Comparison of ENCODE assay signal across 9 cellular contexts in the genomic region with DNA sequence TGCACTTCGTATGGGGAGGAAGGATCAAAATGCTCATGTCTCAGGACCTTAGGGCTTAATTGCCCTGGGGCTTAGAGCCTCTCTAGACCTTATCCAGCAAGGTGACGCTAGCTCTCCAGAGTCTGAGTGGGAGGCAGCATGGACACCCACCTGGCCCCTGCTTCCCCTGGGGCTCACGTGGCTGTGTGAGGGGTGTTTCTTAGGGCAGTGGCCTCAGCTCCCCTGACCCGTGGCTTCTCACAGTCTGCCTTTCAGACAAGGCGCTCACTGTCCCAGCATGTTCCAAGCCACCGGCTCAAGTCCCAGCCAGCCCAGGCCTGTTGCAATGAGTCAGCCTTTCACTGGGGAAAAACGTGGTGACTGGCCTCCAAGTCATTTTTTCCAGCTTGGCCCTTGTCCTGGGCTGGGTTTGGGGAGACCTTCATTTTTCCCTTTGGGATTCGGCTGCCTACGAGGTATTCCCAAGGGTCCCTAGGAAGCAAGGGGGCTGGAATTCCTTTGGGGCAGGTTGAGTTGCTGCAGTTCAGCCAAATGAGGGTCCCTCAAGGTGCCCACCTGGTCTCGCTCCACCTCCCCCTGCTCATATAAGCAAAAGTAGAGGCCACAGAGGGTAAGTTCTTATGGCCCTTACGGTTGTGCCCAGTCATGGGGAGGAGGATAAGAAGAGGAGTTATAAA. TPM values are rescaled to one million over a fixed set of nuclear protein-coding genes. Genes with fewer than 3 reads are reported as not detected.
DNase-seq lines count a peak whose midpoint lies in the region; ATAC-seq, FAIRE-seq and TF ChIP-seq lines count a peak whose summit lies in the region.
"Had no signal": no experiment of that assay in that cellular context is flagged by ENCODE, and none has a peak within 500 bp of the region (broad histone marks: within the 10 kb centered on the region; RNA-seq: fewer than 3 reads in every experiment).

No MANE protein-coding gene starts in this region.

- peaks cover 54% of the 10 kb centered on the region for H3K4me1 Mint-ChIP-seq in nephron progenitor cell

- intact Hi-C loops in endothelial cell of umbilical vein (cut with micrococcal nuclease): loop anchor here (2.0 kb wide), 1 partner anchor 22 kb away; no protein-coding TSS in a partner anchor

- H3K4me3 ChIP-seq in endothelial cell of umbilical vein (replicated peaks in 1 of 3; ENCODE audit: insufficient read depth in 1 of 3, low read depth in 1 of 3, low read length in 3 of 3) (no peak overlapping the region), HAP-1 (no peak overlapping the region)

- DNase-seq in LHCN-M2 (ENCODE audit: low read depth) (peak; percentile 94), endothelial cell of umbilical vein (ENCODE audit: low read depth, low spot score) (peak; percentile 63), nephron progenitor cell (peak; percentile 44), G401 (ENCODE audit: low spot score) (no peak), HAP-1 (ENCODE audit: low spot score in 2 of 2) (no peak), putamen (ENCODE audit: low spot score) (no peak)
- DNase-seq in central memory CD4-positive, alpha-beta T cell: no peak

- no peak overlapping the region for H3K4me2 ChIP-seq in endothelial cell of umbilical vein (ENCODE audit: insufficient read depth, low read length)

- H3K36me3 ChIP-seq in endothelial cell of umbilical vein (ENCODE audit: control insufficient read depth in 2 of 2, extremely low read depth in 1 of 2, insufficient read depth in 2 of 2, low read length in 2 of 2) (no peaks in the 10 kb centered on the region), HAP-1 (replicated peaks) (no peaks in the 10 kb centered on the region)

- in situ Hi-C loops in G401 (cut with HindIII; ENCODE audit: low sequenced_read_pairs) (no loop called here), HAP-1 (cut with MboI; ENCODE audit: low sequenced_read_pairs) (loop anchor here (25.0 kb wide), 1 partner anchor 683 kb away; a partner anchor contains a TSS)

- H3K36me3 Mint-ChIP-seq in nephron progenitor cell (ENCODE audit: low read depth): no peaks in the 10 kb centered on the region
- H3K36me3 Mint-ChIP-seq: memory B cell had no signal

- H3K9me3 Mint-ChIP-seq in nephron progenitor cell: no peaks in the 10 kb centered on the region
- H3K9me3 Mint-ChIP-seq: memory B cell had no signal

- peaks cover 22% of the 10 kb centered on the region for H3K4me1 ChIP-seq in endothelial cell of umbilical vein (ENCODE audit: control insufficient read depth, extremely low read depth, insufficient read depth, low read length)
- H3K4me1 ChIP-seq in HAP-1: peaks cover 15% of the 10 kb centered on the region

- no peaks in the 10 kb centered on the region for H3K79me2 ChIP-seq in endothelial cell of umbilical vein (ENCODE audit: control insufficient read depth, insufficient read depth, low read length)

- peak overlapping the region; percentile 74 for H3K27ac ChIP-seq in endothelial cell of umbilical vein (ENCODE audit: insufficient read depth, low read depth, low read length)

- H3K9me3 ChIP-seq in endothelial cell of umbilical vein (replicated peaks; ENCODE audit: control insufficient read depth, insufficient read depth, low read length) (no peaks in the 10 kb centered on the region), HAP-1 (no peaks in the 10 kb centered on the region)

- ATAC-seq in GM19395 (IDR thresholded peaks at IDR 0.05; ENCODE audit: unreplicated experiment): peak; percentile 47

- POLR2A ChIA-PET in endothelial cell of umbilical vein (lab: Charles Lee): interaction anchor here (1.5 kb wide), 1 partner anchor 16 kb away, joined by 3 read pairs; no protein-coding TSS in a partner anchor

- TSS peak; percentile 65 for BruUV-seq in endothelial cell of umbilical vein (replicated peaks; lab: Mats Ljungman, UMichigan)

- no peak for TF ChIP-seq POLR2A in endothelial cell of umbilical vein (IDR thresholded peaks at IDR 0.05; ENCODE audit: low read depth, low read length)

- H4K20me1 ChIP-seq in endothelial cell of umbilical vein (replicated peaks; ENCODE audit: control insufficient read depth, extremely low read depth, insufficient read depth, low read length): no peaks in the 10 kb centered on the region

- peaks cover 6% of the 10 kb centered on the region for H3K27me3 Mint-ChIP-seq in nephron progenitor cell (ENCODE audit: low read depth, poor library complexity)
- H3K27me3 Mint-ChIP-seq: memory B cell had no signal

- TF ChIP-seq CTCF in endothelial cell of umbilical vein (IDR thresholded peaks at IDR 0.05; ENCODE audit: extremely low read depth in 1 of 2, insufficient read depth in 1 of 2, low read depth in 1 of 2, low read length in 2 of 2) (no peak), nephron progenitor cell (IDR thresholded peaks at IDR 0.05) (no peak)

- H3K9ac ChIP-seq in endothelial cell of umbilical vein (replicated peaks; ENCODE audit: extremely low read depth, insufficient read depth, low read length): peak overlapping the region; percentile 6

- H2AFZ ChIP-seq in endothelial cell of umbilical vein (ENCODE audit: low read depth, low read length): peak overlapping the region; percentile 24

- CTCF ChIA-PET in endothelial cell of umbilical vein (lab: Charles Lee): interaction anchor here (0.8 to 2.2 kb wide), 11 partner anchors 10 to 64 kb away, joined by 3 to 10 read pairs (median 4); no protein-coding TSS in a partner anchor

- dilution Hi-C loops in endothelial cell of umbilical vein (cut with MboI; ENCODE audit: extremely low pct_ligation_motif_present, low sequenced_read_pairs): no loop called here

- no peak overlapping the region for H3K4me3 Mint-ChIP-seq in nephron progenitor cell
- H3K4me3 Mint-ChIP-seq: memory B cell had no signal

- peak; percentile 85 for FAIRE-seq in endothelial cell of umbilical vein (lab: Jason Lieb, UNC)

- no peaks in the 10 kb centered on the region for H3K9me1 ChIP-seq in endothelial cell of umbilical vein (replicated peaks; ENCODE audit: control insufficient read depth, extremely low read depth, insufficient read depth, low read length)

- peak overlapping the region; percentile 39 for H3K27ac Mint-ChIP-seq in nephron progenitor cell
- H3K27ac Mint-ChIP-seq: memory B cell had no signal

- no peaks in the 10 kb centered on the region for H3K27me3 ChIP-seq in endothelial cell of umbilical vein (ENCODE audit: control insufficient read depth in 2 of 2, insufficient read depth in 2 of 2, low read length in 2 of 2)
- no peaks in the 10 kb centered on the region for H3K27me3 ChIP-seq in HAP-1 (ENCODE audit: low read depth)

TF ChIP-seq in endothelial cell of umbilical vein, 7 proteins besides CTCF, POLR2A, EP300 and RAD21:
- TF ChIP-seq MYC (IDR thresholded peaks at IDR 0.05; ENCODE audit: low read depth, low read length) (no peak), JUN (IDR thresholded peaks at IDR 0.05; ENCODE audit: borderline replicate concordance, insufficient read depth, insufficient read length, low read depth) (no peak), GATA2 (IDR thresholded peaks at IDR 0.05; ENCODE audit: insufficient read depth, insufficient read length, low read depth, low read length) (no peak), POLR2AphosphoS5 (IDR thresholded peaks at IDR 0.05; ENCODE audit: insufficient read depth, low read depth, low read length) (peak; percentile 18), FOS (IDR thresholded peaks at IDR 0.05; ENCODE audit: borderline replicate concordance, insufficient read depth, low read length) (peak; percentile 44)
- TF ChIP-seq, protein P1, sequence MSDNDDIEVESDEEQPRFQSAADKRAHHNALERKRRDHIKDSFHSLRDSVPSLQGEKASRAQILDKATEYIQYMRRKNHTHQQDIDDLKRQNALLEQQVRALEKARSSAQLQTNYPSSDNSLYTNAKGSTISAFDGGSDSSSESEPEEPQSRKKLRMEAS (IDR thresholded peaks at IDR 0.05; ENCODE audit: insufficient read depth, insufficient read length): no peak
TF ChIP-seq in endothelial cell of umbilical vein: peak in this region for 2.

RNA-seq across cellular contexts. Expression of a gene that starts 15.7 kb away (rescaled TPM):
- total RNA-seq in LHCN-M2 (2014; rRNA removed): 19.8 and 21.0 TPM in 2 replicates
- 32.6 TPM for polyA plus RNA-seq in LHCN-M2 (2012)
- total RNA-seq in endothelial cell of umbilical vein: 40.3 and 57.4 TPM in 2 replicates
- polyA plus RNA-seq in endothelial cell of umbilical vein: 31.9 and 57.9 TPM in 2 replicates
- polyA plus RNA-seq in endothelial cell of umbilical vein (2011; cell fraction: cytosol; rRNA removed): 40.4 and 45.0 TPM in 2 replicates
- 232 and 244 TPM in 2 replicates for polyA plus RNA-seq in endothelial cell of umbilical vein (2011; cell fraction: nucleus; rRNA removed)
- 77.7 and 85.4 TPM in 2 replicates for polyA plus RNA-seq in endothelial cell of umbilical vein (2012)
- 50.2 and 58.1 TPM in 2 replicates for polyA minus RNA-seq in endothelial cell of umbilical vein
- 14.3 TPM for polyA minus RNA-seq in endothelial cell of umbilical vein (2011; cell fraction: cytosol; rRNA and poly(A)+ RNA removed)
- polyA minus RNA-seq in endothelial cell of umbilical vein (2011; cell fraction: nucleus; rRNA and poly(A)+ RNA removed): 117 and 162 TPM in 2 replicates
- 6.6 and 7.2 TPM in 2 replicates for total RNA-seq in G401 (2014; rRNA removed; shearing (Covaris generic))

Comparison
In these comparisons a context has a peak if more than half of its experiments do, and no peak if none do; other contexts are left out.
1. DNase-seq: peak in LHCN-M2 (single experiment), endothelial cell of umbilical vein (single experiment) and nephron progenitor cell (single experiment); none in G401 (single experiment), central memory CD4-positive, alpha-beta T cell (single experiment), HAP-1 (0 of 2) and putamen (single experiment).